ENCODE assay signal across 17 cellular contexts in genomic region chr9:124666642-124667041, GRCh38.
DNase-seq lines count a peak whose midpoint lies in the region; ATAC-seq and TF ChIP-seq lines count a peak whose summit lies in the region.
"Had no signal": no experiment of that assay in that cellular context is flagged by ENCODE, and none has a peak within 500 bp of the region (broad histone marks: within the 10 kb centered on the region; RNA-seq: fewer than 3 reads in every experiment).

No MANE protein-coding gene starts in this region.

- BruUV-seq in HCT116 (replicated peaks; lab: Mats Ljungman, UMichigan): no TSS peak

- RAD21 ChIA-PET in HCT116 (lab: Charles Lee; ENCODE audit: low non-redundant PET in 1 of 2, low total read pairs in 2 of 2, uncharacterized antibody in 2 of 2, unreplicated experiment in 2 of 2): no interaction called here

- H3K9ac ChIP-seq in HCT116 (ENCODE audit: low read length) (no peak overlapping the region), Loucy (ENCODE audit: low read depth, low read length, poor library complexity, severe bottlenecking) (no peak overlapping the region), trophoblast cell (ENCODE audit: low read length) (no peak overlapping the region)

- H3K4me2 ChIP-seq in HCT116 (ENCODE audit: low read length) (0 out of 2 replicates have a peak overlapping the region, but pooled peaks have one; percentile 53), Loucy (ENCODE audit: low read depth, low read length, poor library complexity, severe bottlenecking) (peak overlapping the region; percentile 71), trophoblast cell (ENCODE audit: low read length) (no peak overlapping the region)

- no peak overlapping the region for H3K14ac ChIP-seq in trophoblast cell (ENCODE audit: low read length)

- no peak overlapping the region for H2BK120ac ChIP-seq in trophoblast cell (ENCODE audit: insufficient read depth, low read length, poor library complexity)

- no peaks in the 10 kb centered on the region for H3K79me1 ChIP-seq in trophoblast cell (ENCODE audit: low read length)

- no peak overlapping the region for H2AFZ ChIP-seq in HCT116 (ENCODE audit: low read depth, low read length, poor library complexity, severe bottlenecking)
- H2AFZ ChIP-seq in Loucy (ENCODE audit: low read length): no peak overlapping the region
- no peak overlapping the region for H2AFZ ChIP-seq in trophoblast cell (ENCODE audit: insufficient read depth, low read length, poor library complexity)
- H2AFZ ChIP-seq: GM23248 had no signal

- no peak overlapping the region for H2AK5ac ChIP-seq in trophoblast cell (ENCODE audit: low read length)

- H3K4ac ChIP-seq in trophoblast cell (ENCODE audit: low read depth, low read length): peak overlapping the region; percentile 39

- no peak overlapping the region for H4K12ac ChIP-seq in trophoblast cell (ENCODE audit: low read depth, low read length)

- H4K91ac ChIP-seq in trophoblast cell (ENCODE audit: low read depth, low read length): no peak overlapping the region

- no peak overlapping the region for H3K27ac ChIP-seq in HCT116 (ENCODE audit: low read depth, low read length)
- H3K27ac ChIP-seq in epithelial cell of prostate: peak overlapping the region; percentile 73
- H3K27ac ChIP-seq in trophoblast cell (ENCODE audit: low read depth, low read length): no peak overlapping the region
- H3K27ac ChIP-seq: A549, C4-2B had no signal

- H3K4me1 ChIP-seq in HCT116 (ENCODE audit: control insufficient read depth in 1 of 2, insufficient read depth in 2 of 2, low read length in 2 of 2): peaks cover 0 to 26% of the 10 kb centered on the region in 2 experiments; a peak in 2 of 4 replicates
- H3K4me1 ChIP-seq in Loucy (ENCODE audit: insufficient read depth, low read length, poor library complexity, severe bottlenecking): peaks cover 63% of the 10 kb centered on the region
- H3K4me1 ChIP-seq in trophoblast cell (ENCODE audit: control insufficient read depth in 1 of 2, insufficient read depth in 2 of 2, low read length in 2 of 2): peaks cover 0 to 2% of the 10 kb centered on the region in 2 experiments

- H3K18ac ChIP-seq in trophoblast cell (ENCODE audit: low read length): no peak overlapping the region

- WGBS in trophoblast cell (ENCODE audit: extremely low coverage, insufficient coverage, insufficient read length): no CpG with 5 or more reads among the region's 5 CpGs

- peaks cover 5% of the 10 kb centered on the region; the same call in 1 of the 2 replicates for H3F3A ChIP-seq in Loucy (ENCODE audit: low read depth)

- ATAC-seq in HCT116 (no peak), GM21528 (IDR thresholded peaks at IDR 0.05; ENCODE audit: low FRiP score, unreplicated experiment) (no peak), HG03342 (IDR thresholded peaks at IDR 0.05; ENCODE audit: unreplicated experiment) (no peak), GM18907 (IDR thresholded peaks at IDR 0.05; ENCODE audit: unreplicated experiment) (no peak)
- no peak for ATAC-seq in activated CD4-positive, alpha-beta T cell treated with anti-CD3 and anti-CD28 coated beads for 36 hours
- ATAC-seq: A549, K562 had no signal

- H3K36me3 ChIP-seq in HCT116 (ENCODE audit: control insufficient read depth in 1 of 2, insufficient read depth in 2 of 2, low read length in 2 of 2): no peaks in the 10 kb centered on the region
- H3K36me3 ChIP-seq in Loucy (ENCODE audit: insufficient read depth, low read length): no peaks in the 10 kb centered on the region
- peaks cover 0 to 7% of the 10 kb centered on the region in 2 experiments for H3K36me3 ChIP-seq in trophoblast cell (ENCODE audit: control insufficient read depth in 1 of 2, insufficient read depth in 2 of 2, low read length in 2 of 2)
- H3K36me3 ChIP-seq: BE2C had no signal

- H3K27me3 ChIP-seq in HCT116 (ENCODE audit: insufficient read depth, low read length) (no peaks in the 10 kb centered on the region), Loucy (ENCODE audit: insufficient read depth, low read length, poor library complexity, severe bottlenecking) (no peaks in the 10 kb centered on the region), trophoblast cell (ENCODE audit: insufficient read depth, low read length) (no peaks in the 10 kb centered on the region)
- H3K27me3 ChIP-seq: BE2C had no signal

- H3K23ac ChIP-seq in trophoblast cell (ENCODE audit: low read length): no peak overlapping the region

- H3K9me3 ChIP-seq in HCT116 (ENCODE audit: control insufficient read depth in 1 of 2, insufficient read depth in 1 of 2, low read depth in 1 of 2, low read length in 2 of 2): no peaks in the 10 kb centered on the region
- no peaks in the 10 kb centered on the region for H3K9me3 ChIP-seq in Loucy (ENCODE audit: insufficient read depth, low read depth, low read length)
- no peaks in the 10 kb centered on the region for H3K9me3 ChIP-seq in trophoblast cell (ENCODE audit: insufficient read depth, low read depth, low read length)
- H3K9me3 ChIP-seq: A549, BE2C had no signal

- POLR2A ChIA-PET in HCT116 (lab: Charles Lee): no interaction called here
- POLR2A ChIA-PET in activated CD4-positive, alpha-beta T cell treated with anti-CD3 and anti-CD28 coated beads for 36 hours (lab: Charles Lee): no interaction called here

- no peak for TF ChIP-seq RAD21 in HCT116 (IDR thresholded peaks at IDR 0.05; ENCODE audit: low read depth)

- H3K27me3 Mint-ChIP-seq in activated CD4-positive, alpha-beta T cell treated with anti-CD3 and anti-CD28 coated beads for 36 hours: no peaks in the 10 kb centered on the region

- no peak overlapping the region for H4K8ac ChIP-seq in trophoblast cell (ENCODE audit: low read depth, low read length)

- DNase-seq in HCT116 (ENCODE audit: low read depth, low spot score) (no peak), epithelial cell of prostate (ENCODE audit: low read depth, low spot score) (no peak), trophoblast cell (no peak)
- DNase-seq in activated CD4-positive, alpha-beta T cell treated with anti-CD3 and anti-CD28 coated beads for 36 hours: no peak
- DNase-seq: BE2C; CD4-positive, alpha-beta memory T cell; DND-41; GDM1; GM23248; H7 had no signal

- no peak for TF ChIP-seq POLR2A in HCT116 (IDR thresholded peaks at IDR 0.05; ENCODE audit: borderline replicate concordance, extremely low read depth, insufficient read depth, insufficient read length)

- TF ChIP-seq CTCF in HCT116 (IDR thresholded peaks at IDR 0.05 in 2 of 3, conservative IDR thresholded peaks at IDR 0.05 in 1 of 3; ENCODE audit: borderline replicate concordance in 1 of 3, insufficient read depth in 1 of 3, low read depth in 2 of 3, low read length in 2 of 3) (no peak), Loucy (conservative IDR thresholded peaks at IDR 0.05; ENCODE audit: low read length) (no peak)

- intact Hi-C loops in HCT116 (cut with micrococcal nuclease): no loop called here
- intact Hi-C loops in activated CD4-positive, alpha-beta T cell treated with anti-CD3 and anti-CD28 coated beads for 36 hours (cut with DNase I, micrococcal nuclease): no loop called here

- no peaks in the 10 kb centered on the region for H4K20me1 ChIP-seq in HCT116 (ENCODE audit: insufficient read depth)
- H4K20me1 ChIP-seq in Loucy (ENCODE audit: insufficient read depth, low read length, poor library complexity, severe bottlenecking): peaks cover 93% of the 10 kb centered on the region

- H3K4me1 Mint-ChIP-seq in activated CD4-positive, alpha-beta T cell treated with anti-CD3 and anti-CD28 coated beads for 36 hours: no peaks in the 10 kb centered on the region
- H3K4me1 Mint-ChIP-seq: CD4-positive, alpha-beta memory T cell had no signal

- no peaks in the 10 kb centered on the region for H3K36me3 Mint-ChIP-seq in activated CD4-positive, alpha-beta T cell treated with anti-CD3 and anti-CD28 coated beads for 36 hours (ENCODE audit: low read depth)
- H3K36me3 Mint-ChIP-seq: CD4-positive, alpha-beta memory T cell had no signal

- no peak overlapping the region for H3K27ac Mint-ChIP-seq in activated CD4-positive, alpha-beta T cell treated with anti-CD3 and anti-CD28 coated beads for 36 hours
- H3K27ac Mint-ChIP-seq: CD4-positive, alpha-beta memory T cell had no signal

- no peak overlapping the region for H3K4me3 Mint-ChIP-seq in activated CD4-positive, alpha-beta T cell treated with anti-CD3 and anti-CD28 coated beads for 36 hours
- H3K4me3 Mint-ChIP-seq: CD4-positive, alpha-beta memory T cell had no signal

- CTCF ChIA-PET in HCT116 (lab: Charles Lee): no interaction called here
- CTCF ChIA-PET in activated CD4-positive, alpha-beta T cell treated with anti-CD3 and anti-CD28 coated beads for 36 hours (lab: Charles Lee): no interaction called here

- H3K9me3 Mint-ChIP-seq in activated CD4-positive, alpha-beta T cell treated with anti-CD3 and anti-CD28 coated beads for 36 hours (ENCODE audit: low read depth): no peaks in the 10 kb centered on the region
- H3K9me3 Mint-ChIP-seq: CD4-positive, alpha-beta memory T cell had no signal

- H3K9me2 ChIP-seq in HCT116 (ENCODE audit: insufficient read depth) (no peaks in the 10 kb centered on the region), Loucy (replicated peaks; ENCODE audit: low read depth, low read length) (no peaks in the 10 kb centered on the region)

- no peak overlapping the region for H2BK5ac ChIP-seq in trophoblast cell (ENCODE audit: low read depth, low read length, poor library complexity)

- no peak overlapping the region for H2BK12ac ChIP-seq in trophoblast cell (ENCODE audit: low read length)

- H3K79me2 ChIP-seq in HCT116 (ENCODE audit: insufficient read depth, low read length) (peaks cover 32% of the 10 kb centered on the region), Loucy (ENCODE audit: insufficient read depth, low read length) (peaks cover 92% of the 10 kb centered on the region), trophoblast cell (ENCODE audit: control insufficient read depth, insufficient read depth, low read length, poor library complexity) (peaks cover 6% of the 10 kb centered on the region)

- H3K4me3 ChIP-seq in HCT116 (replicated peaks in 1 of 2; ENCODE audit: low read depth in 1 of 2, low read length in 2 of 2): no peak overlapping the region
- H3K4me3 ChIP-seq in Loucy (ENCODE audit: low read length, poor library complexity, severe bottlenecking): no peak overlapping the region
- no peak overlapping the region for H3K4me3 ChIP-seq in trophoblast cell (ENCODE audit: low read depth, low read length)
- H3K4me3 ChIP-seq: A549, GM23248, K562 had no signal

TF ChIP-seq in HCT116, 20 proteins besides CTCF, POLR2A, EP300 and RAD21:
- TF ChIP-seq POLR2AphosphoS5 (IDR thresholded peaks at IDR 0.05; ENCODE audit: low read depth, low read length) (no peak), EGR1 (IDR thresholded peaks at IDR 0.05; ENCODE audit: low read depth) (no peak), ELF1 (IDR thresholded peaks at IDR 0.05; ENCODE audit: borderline replicate concordance, low read depth) (no peak), EZH2phosphoT487 (IDR thresholded peaks at IDR 0.05; ENCODE audit: borderline replicate concordance) (no peak)
- TF ChIP-seq, protein P1, sequence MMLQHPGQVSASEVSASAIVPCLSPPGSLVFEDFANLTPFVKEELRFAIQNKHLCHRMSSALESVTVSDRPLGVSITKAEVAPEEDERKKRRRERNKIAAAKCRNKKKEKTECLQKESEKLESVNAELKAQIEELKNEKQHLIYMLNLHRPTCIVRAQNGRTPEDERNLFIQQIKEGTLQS (IDR thresholded peaks at IDR 0.05): no peak
